ENCODE assay signal across 1 cellular context in genomic region chr9:76045217-76045616, GRCh38.
TF ChIP-seq lines count a peak whose summit lies in the region.

No MANE protein-coding gene starts in this region.

TF ChIP-seq in WTC11, 78 proteins besides CTCF, POLR2A, EP300 and RAD21 (continued from another document):
- TF ChIP-seq ZNF425 (CRISPR knock-in tag; conservative IDR thresholded peaks at IDR 0.05): no peak
- no peak for TF ChIP-seq MXD4 (CRISPR knock-in tag; IDR thresholded peaks at IDR 0.05; ENCODE audit: borderline replicate concordance)
- no peak for TF ChIP-seq CREB1 (CRISPR knock-in tag; IDR thresholded peaks at IDR 0.05)
- no peak for TF ChIP-seq ZNF416 (CRISPR knock-in tag; IDR thresholded peaks at IDR 0.05)
- no peak for TF ChIP-seq USF2 (CRISPR knock-in tag; IDR thresholded peaks at IDR 0.05)
- no peak for TF ChIP-seq FOXJ3 (CRISPR knock-in tag; IDR thresholded peaks at IDR 0.05; ENCODE audit: borderline replicate concordance)
